In the genomic region with DNA sequence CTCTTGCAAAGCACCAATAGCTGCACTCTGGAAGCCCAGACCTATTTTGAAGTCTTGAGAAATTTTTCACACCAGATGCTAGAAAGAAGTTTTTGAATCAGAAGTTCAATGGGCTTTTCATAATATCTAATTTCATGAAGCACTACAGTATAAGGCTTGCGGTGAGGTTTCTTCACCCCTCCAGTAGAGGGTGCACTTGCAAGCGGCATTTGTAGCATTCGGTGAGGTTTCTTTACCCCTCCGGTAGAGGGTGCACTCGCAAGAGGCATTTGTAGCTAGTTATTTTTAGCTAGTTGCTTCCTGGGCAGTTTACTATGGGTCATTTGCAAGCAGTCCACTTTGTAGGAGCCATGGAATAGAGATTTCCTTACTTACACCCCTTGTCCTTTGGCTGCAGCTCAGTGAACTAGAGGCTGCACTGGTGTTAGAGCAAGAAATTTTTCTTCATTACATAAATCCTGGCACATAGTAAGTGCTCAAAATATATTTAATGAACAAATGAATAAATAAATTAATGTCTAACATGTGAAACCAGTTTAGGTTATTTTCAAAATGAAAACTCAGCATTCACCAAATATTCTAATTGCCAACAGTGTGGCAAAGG, we compare ENCODE assay signal across 17 cellular contexts. TPM values are rescaled to one million over a fixed set of nuclear protein-coding genes. Genes with fewer than 3 reads are reported as not detected.
A peak's percentile ranks its signal among the peaks of the same experiment; 100 is the strongest.
DNase-seq lines count a peak whose midpoint lies in the region; ATAC-seq, FAIRE-seq and TF ChIP-seq lines count a peak whose summit lies in the region.
"Had no signal": no experiment of that assay in that cellular context is flagged by ENCODE, and none has a peak within 500 bp of the region (broad histone marks: within the 10 kb centered on the region; RNA-seq: fewer than 3 reads in every experiment).

No MANE protein-coding gene starts in this region.

- H3K9me2 ChIP-seq in OCI-LY7 (ENCODE audit: insufficient read depth, low read length) = no peaks in the 10 kb centered on the region

- H3K79me2 ChIP-seq in OCI-LY7 (ENCODE audit: insufficient read depth, low read depth, low read length) = no peaks in the 10 kb centered on the region

- no peak for FAIRE-seq in small intestine (lab: Jason Lieb, UNC)
- FAIRE-seq: colon had no signal

- CTCF ChIA-PET in OCI-LY7 (lab: Charles Lee; ENCODE audit: unreplicated experiment) = no interaction called here

- no peak overlapping the region for H2AFZ ChIP-seq in OCI-LY7 (ENCODE audit: low read length)

- ATAC-seq in HG02870 (IDR thresholded peaks at IDR 0.05; ENCODE audit: unreplicated experiment) (no peak), HG03460 (IDR thresholded peaks at IDR 0.05; ENCODE audit: unreplicated experiment) (no peak)
- ATAC-seq: left ventricle myocardium superior had no signal

- no peaks in the 10 kb centered on the region for H3K9me3 ChIP-seq in OCI-LY7 (ENCODE audit: low read length)
- H3K9me3 ChIP-seq in small intestine (ENCODE audit: control insufficient read depth, low read depth) = no peaks in the 10 kb centered on the region
- H3K9me3 ChIP-seq: SJSA1, thoracic aorta had no signal

- peak; percentile 70 for TF ChIP-seq CTCF in OCI-LY7 (conservative IDR thresholded peaks at IDR 0.05; ENCODE audit: low read length)
- peak; percentile 16 for TF ChIP-seq CTCF in fibroblast of mammary gland (conservative IDR thresholded peaks at IDR 0.05; ENCODE audit: control insufficient read depth, insufficient read depth, low read depth, low read length)

- WGBS in small intestine, 3 donors = 77 to 87% (median 87%) methylated on average over 5 of the region's 5 CpGs

- POLR2A ChIA-PET in OCI-LY7 (lab: Charles Lee) = no interaction called here

- no TSS peak for BruUV-seq in OCI-LY7 (replicated peaks; lab: Mats Ljungman, UMichigan)

- H3K27ac ChIP-seq in OCI-LY7 (ENCODE audit: low read depth, low read length, poor library complexity, severe bottlenecking) (no peak overlapping the region), small intestine (ENCODE audit: low read depth in 1 of 2, low read length in 1 of 2) (no peak overlapping the region)
- H3K27ac ChIP-seq: SJSA1, thoracic aorta had no signal

- intact Hi-C loops in OCI-LY7 (cut with micrococcal nuclease; ENCODE audit: unreplicated experiment) = no loop called here

- no peak overlapping the region for H3K4me3 ChIP-seq in OCI-LY7 (ENCODE audit: low read depth, low read length, poor library complexity, severe bottlenecking)
- H3K4me3 ChIP-seq in fibroblast of mammary gland (ENCODE audit: control insufficient read depth, low read depth, low read length) = no peak overlapping the region
- H3K4me3 ChIP-seq in small intestine (ENCODE audit: low read depth in 1 of 2, low read length in 2 of 2) = no peak overlapping the region
- H3K4me3 ChIP-seq: SJSA1, thoracic aorta had no signal

- no peaks in the 10 kb centered on the region for H4K20me1 ChIP-seq in OCI-LY7 (ENCODE audit: insufficient read depth, low read length)

- DNase-seq in NCI-H82 (lab: John Stamatoyannopoulos, UW) (peak; percentile 36), NCI-H82 treated with DMSO at 0.1 percent for 48 hours (lab: John Stamatoyannopoulos, UW; ENCODE audit: unreplicated experiment) (no peak), OCI-LY7 (ENCODE audit: low spot score) (no peak), fibroblast of mammary gland (ENCODE audit: low read depth) (no peak), small intestine (peak; percentile 3)
- DNase-seq in NK-92 treated with Interleukin-12 subunit alpha and Interleukin-12 subunit beta, amount 100 ng/mL, for 24 hours (lab: John Stamatoyannopoulos, UW) = no peak
- DNase-seq: activated effector memory CD4-positive, alpha-beta T cell treated with anti-CD3 and anti-CD28 coated beads, Interleukin-2, amount 50 U/mL, for 16 hours; foreskin melanocyte; left ventricle myocardium superior; NCI-H1092; NCI-H446 had no signal

- H3K27me3 ChIP-seq in small intestine (ENCODE audit: control insufficient read depth in 2 of 2, insufficient read depth in 2 of 2, low read length in 2 of 2) = no peaks in the 10 kb centered on the region
- H3K27me3 ChIP-seq: SJSA1 had no signal

- no peaks in the 10 kb centered on the region for H3K4me1 ChIP-seq in OCI-LY7 (ENCODE audit: insufficient read depth, low read length, poor library complexity, severe bottlenecking)
- no peaks in the 10 kb centered on the region for H3K4me1 ChIP-seq in small intestine (ENCODE audit: control insufficient read depth in 2 of 2, insufficient read depth in 1 of 2, low read depth in 1 of 2, low read length in 1 of 2)

- H3K4me2 ChIP-seq in OCI-LY7 (ENCODE audit: low read length) = no peak overlapping the region

- H3K36me3 ChIP-seq in OCI-LY7 (ENCODE audit: insufficient read depth, low read length) = no peaks in the 10 kb centered on the region
- H3K36me3 ChIP-seq in small intestine (ENCODE audit: control insufficient read depth in 2 of 2, insufficient read depth in 2 of 2, low read length in 2 of 2) = no peaks in the 10 kb centered on the region
- H3K36me3 ChIP-seq: SJSA1, thoracic aorta had no signal

RNA-seq across cellular contexts. Expression of a gene that starts 7.8 kb away (rescaled TPM):
- not detected in 2 replicates for total RNA-seq in OCI-LY7 (2014; rRNA removed; shearing (Covaris generic))
- total RNA-seq in OCI-LY7 (2022) = not detected in 2 replicates
- under 1 TPM in 1 of 3 donors, not detected in 2; 0.31 TPM for polyA plus RNA-seq in small intestine
- total RNA-seq: A172 had no signal

Comparison
In these comparisons a context has a peak if more than half of its experiments do, and no peak if none do; other contexts are left out.
1. DNase-seq: peak in NCI-H82 (single experiment) and small intestine (single experiment); none in NCI-H82 treated with DMSO at 0.1 percent for 48 hours (single experiment), OCI-LY7 (single experiment), fibroblast of mammary gland (single experiment) and NK-92 treated with Interleukin-12 subunit alpha and Interleukin-12 subunit beta, amount 100 ng/mL, for 24 hours (single experiment).